Comparison of ENCODE assay signal across 1 cellular context in genomic region chr12:57319678-57320469, GRCh38.
TF ChIP-seq lines count a peak whose summit lies in the region.

No MANE protein-coding gene starts in this region.

TF ChIP-seq in IMR-90, 13 proteins besides CTCF, POLR2A, EP300 and RAD21 (continued from another document):
- no peak for TF ChIP-seq RFX5 (IDR thresholded peaks at IDR 0.05; ENCODE audit: low read depth, low read length)
- TF ChIP-seq USF2 (IDR thresholded peaks at IDR 0.05; ENCODE audit: low read depth, low read length), result no peak
- no peak for TF ChIP-seq FOS (IDR thresholded peaks at IDR 0.05; ENCODE audit: low read depth, low read length)
- TF ChIP-seq MAZ (IDR thresholded peaks at IDR 0.05; ENCODE audit: borderline replicate concordance, low read depth, low read length), result no peak
- TF ChIP-seq BHLHE40 (IDR thresholded peaks at IDR 0.05; ENCODE audit: low read depth, low read length), result no peak
- TF ChIP-seq MAFK (IDR thresholded peaks at IDR 0.05; ENCODE audit: low read depth, low read length), result no peak
- TF ChIP-seq RCOR1 (IDR thresholded peaks at IDR 0.05; ENCODE audit: insufficient replicate concordance, low read length), result no peak
- no peak for TF ChIP-seq NFE2L2 (IDR thresholded peaks at IDR 0.05; ENCODE audit: low read depth, low read length)
- no peak for TF ChIP-seq ELK1 (IDR thresholded peaks at IDR 0.05; ENCODE audit: borderline replicate concordance, low read depth, low read length)
- TF ChIP-seq CEBPB (IDR thresholded peaks at IDR 0.05; ENCODE audit: low read depth, low read length), result no peak
